1 cellular context compared by ENCODE assay signal in the genomic region with DNA sequence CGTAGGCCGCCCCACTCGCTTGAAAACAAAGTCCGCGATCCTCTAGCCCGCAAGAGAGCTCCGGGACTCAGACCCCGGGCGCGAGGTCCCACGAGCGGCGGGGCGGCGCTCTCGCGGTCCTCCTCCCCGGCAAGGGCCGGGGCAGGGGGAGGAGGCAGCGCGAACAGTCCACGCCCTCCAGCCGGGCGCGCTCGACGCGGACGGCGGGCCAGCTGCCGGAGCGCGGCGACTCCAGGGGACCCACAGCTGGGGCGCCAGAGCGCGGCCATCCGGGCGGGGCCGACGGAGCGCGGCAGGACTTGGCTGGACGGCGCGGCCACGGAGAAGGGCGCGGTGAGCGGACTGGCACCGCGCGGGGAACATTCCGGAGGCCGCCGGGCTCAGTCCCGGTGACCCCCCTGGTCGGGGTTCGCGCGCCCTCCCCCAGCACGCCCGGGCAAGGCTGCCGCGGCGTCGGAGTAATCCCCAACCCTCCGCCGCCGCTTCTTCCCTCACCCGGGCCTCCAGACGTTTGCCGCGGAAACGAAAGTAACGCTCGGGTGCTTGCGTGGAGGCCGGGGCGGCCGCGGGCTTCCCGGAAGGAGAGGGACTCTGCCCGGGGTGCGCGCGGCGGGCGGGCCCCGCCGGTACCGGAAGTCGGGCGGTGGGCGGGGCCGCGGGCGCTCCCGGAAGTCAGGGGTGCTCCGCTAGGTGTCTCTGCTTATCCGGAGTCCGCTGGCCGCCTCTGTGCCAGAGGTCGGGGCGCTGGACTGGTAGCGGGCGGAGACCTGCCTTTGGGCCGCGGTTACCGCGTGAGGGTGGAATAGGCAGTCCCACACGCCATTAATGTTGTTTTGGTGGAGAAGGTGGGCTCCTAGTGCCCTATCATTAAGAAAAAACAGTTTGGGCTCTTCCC.
TF ChIP-seq lines count a peak whose summit lies in the region.

A gene (plus strand): TSS at position 166 of the 895 bp plus-strand sequence. CDS start 8,330 bp downstream, outside the sequence.

TF ChIP-seq in K562, 482 proteins besides CTCF, POLR2A, EP300 and RAD21 (continued from another document and continues in another):
- TF ChIP-seq, protein P1, sequence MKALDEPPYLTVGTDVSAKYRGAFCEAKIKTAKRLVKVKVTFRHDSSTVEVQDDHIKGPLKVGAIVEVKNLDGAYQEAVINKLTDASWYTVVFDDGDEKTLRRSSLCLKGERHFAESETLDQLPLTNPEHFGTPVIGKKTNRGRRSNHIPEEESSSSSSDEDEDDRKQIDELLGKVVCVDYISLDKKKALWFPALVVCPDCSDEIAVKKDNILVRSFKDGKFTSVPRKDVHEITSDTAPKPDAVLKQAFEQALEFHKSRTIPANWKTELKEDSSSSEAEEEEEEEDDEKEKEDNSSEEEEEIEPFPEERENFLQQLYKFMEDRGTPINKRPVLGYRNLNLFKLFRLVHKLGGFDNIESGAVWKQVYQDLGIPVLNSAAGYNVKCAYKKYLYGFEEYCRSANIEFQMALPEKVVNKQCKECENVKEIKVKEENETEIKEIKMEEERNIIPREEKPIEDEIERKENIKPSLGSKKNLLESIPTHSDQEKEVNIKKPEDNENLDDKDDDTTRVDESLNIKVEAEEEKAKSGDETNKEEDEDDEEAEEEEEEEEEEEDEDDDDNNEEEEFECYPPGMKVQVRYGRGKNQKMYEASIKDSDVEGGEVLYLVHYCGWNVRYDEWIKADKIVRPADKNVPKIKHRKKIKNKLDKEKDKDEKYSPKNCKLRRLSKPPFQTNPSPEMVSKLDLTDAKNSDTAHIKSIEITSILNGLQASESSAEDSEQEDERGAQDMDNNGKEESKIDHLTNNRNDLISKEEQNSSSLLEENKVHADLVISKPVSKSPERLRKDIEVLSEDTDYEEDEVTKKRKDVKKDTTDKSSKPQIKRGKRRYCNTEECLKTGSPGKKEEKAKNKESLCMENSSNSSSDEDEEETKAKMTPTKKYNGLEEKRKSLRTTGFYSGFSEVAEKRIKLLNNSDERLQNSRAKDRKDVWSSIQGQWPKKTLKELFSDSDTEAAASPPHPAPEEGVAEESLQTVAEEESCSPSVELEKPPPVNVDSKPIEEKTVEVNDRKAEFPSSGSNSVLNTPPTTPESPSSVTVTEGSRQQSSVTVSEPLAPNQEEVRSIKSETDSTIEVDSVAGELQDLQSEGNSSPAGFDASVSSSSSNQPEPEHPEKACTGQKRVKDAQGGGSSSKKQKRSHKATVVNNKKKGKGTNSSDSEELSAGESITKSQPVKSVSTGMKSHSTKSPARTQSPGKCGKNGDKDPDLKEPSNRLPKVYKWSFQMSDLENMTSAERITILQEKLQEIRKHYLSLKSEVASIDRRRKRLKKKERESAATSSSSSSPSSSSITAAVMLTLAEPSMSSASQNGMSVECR (CRISPR knock-in tag; IDR thresholded peaks at IDR 0.05), result peak; percentile 83
- no peak; a peak in 1 of 4 replicates for TF ChIP-seq CSDE1 (IDR thresholded peaks at IDR 0.05)
- TF ChIP-seq HMG20A (CRISPR knock-in tag; conservative IDR thresholded peaks at IDR 0.05), result no peak
- TF ChIP-seq, protein P2, sequence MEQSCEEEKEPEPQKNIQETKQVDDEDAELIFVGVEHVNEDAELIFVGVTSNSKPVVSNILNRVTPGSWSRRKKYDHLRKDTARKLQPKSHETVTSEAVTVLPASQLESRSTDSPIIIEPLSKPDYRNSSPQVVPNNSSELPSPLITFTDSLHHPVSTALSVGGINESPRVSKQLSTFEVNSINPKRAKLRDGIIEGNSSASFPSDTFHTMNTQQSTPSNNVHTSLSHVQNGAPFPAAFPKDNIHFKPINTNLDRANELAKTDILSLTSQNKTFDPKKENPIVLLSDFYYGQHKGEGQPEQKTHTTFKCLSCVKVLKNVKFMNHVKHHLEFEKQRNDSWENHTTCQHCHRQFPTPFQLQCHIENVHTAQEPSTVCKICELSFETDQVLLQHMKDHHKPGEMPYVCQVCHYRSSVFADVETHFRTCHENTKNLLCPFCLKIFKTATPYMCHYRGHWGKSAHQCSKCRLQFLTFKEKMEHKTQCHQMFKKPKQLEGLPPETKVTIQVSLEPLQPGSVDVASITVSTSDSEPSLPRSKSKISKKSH (CRISPR knock-in tag; IDR thresholded peaks at IDR 0.05), result no peak
- peak; percentile 77 for TF ChIP-seq ATF7 (IDR thresholded peaks at IDR 0.05)
- TF ChIP-seq, protein P3, sequence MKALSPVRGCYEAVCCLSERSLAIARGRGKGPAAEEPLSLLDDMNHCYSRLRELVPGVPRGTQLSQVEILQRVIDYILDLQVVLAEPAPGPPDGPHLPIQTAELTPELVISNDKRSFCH (CRISPR knock-in tag; IDR thresholded peaks at IDR 0.05), result no peak
- TF ChIP-seq, protein P3 (tag; IDR thresholded peaks at IDR 0.05), result peak; percentile 92
- TF ChIP-seq, protein P4, sequence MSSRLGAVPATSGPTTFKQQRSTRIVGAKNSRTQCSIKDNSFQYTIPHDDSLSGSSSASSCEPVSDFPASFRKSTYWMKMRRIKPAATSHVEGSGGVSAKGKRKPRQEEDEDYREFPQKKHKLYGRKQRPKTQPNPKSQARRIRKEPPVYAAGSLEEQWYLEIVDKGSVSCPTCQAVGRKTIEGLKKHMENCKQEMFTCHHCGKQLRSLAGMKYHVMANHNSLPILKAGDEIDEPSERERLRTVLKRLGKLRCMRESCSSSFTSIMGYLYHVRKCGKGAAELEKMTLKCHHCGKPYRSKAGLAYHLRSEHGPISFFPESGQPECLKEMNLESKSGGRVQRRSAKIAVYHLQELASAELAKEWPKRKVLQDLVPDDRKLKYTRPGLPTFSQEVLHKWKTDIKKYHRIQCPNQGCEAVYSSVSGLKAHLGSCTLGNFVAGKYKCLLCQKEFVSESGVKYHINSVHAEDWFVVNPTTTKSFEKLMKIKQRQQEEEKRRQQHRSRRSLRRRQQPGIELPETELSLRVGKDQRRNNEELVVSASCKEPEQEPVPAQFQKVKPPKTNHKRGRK (tag; IDR thresholded peaks at IDR 0.05), result no peak
- peak; percentile 87 for TF ChIP-seq PCBP1 (IDR thresholded peaks at IDR 0.05; ENCODE audit: low read depth, low read length, poor library complexity, severe bottlenecking)
- no peak for TF ChIP-seq ZFPM2 (CRISPR knock-in tag; IDR thresholded peaks at IDR 0.05)
- TF ChIP-seq HNRNPLL (IDR thresholded peaks at IDR 0.05; ENCODE audit: low read depth, low read length, poor library complexity, severe bottlenecking), result peak; percentile 78
- TF ChIP-seq BMI1 (IDR thresholded peaks at IDR 0.05; ENCODE audit: low read length), result no peak
- peak; percentile 72 for TF ChIP-seq FOSL1 (tag; conservative IDR thresholded peaks at IDR 0.05)
- TF ChIP-seq, protein P5, sequence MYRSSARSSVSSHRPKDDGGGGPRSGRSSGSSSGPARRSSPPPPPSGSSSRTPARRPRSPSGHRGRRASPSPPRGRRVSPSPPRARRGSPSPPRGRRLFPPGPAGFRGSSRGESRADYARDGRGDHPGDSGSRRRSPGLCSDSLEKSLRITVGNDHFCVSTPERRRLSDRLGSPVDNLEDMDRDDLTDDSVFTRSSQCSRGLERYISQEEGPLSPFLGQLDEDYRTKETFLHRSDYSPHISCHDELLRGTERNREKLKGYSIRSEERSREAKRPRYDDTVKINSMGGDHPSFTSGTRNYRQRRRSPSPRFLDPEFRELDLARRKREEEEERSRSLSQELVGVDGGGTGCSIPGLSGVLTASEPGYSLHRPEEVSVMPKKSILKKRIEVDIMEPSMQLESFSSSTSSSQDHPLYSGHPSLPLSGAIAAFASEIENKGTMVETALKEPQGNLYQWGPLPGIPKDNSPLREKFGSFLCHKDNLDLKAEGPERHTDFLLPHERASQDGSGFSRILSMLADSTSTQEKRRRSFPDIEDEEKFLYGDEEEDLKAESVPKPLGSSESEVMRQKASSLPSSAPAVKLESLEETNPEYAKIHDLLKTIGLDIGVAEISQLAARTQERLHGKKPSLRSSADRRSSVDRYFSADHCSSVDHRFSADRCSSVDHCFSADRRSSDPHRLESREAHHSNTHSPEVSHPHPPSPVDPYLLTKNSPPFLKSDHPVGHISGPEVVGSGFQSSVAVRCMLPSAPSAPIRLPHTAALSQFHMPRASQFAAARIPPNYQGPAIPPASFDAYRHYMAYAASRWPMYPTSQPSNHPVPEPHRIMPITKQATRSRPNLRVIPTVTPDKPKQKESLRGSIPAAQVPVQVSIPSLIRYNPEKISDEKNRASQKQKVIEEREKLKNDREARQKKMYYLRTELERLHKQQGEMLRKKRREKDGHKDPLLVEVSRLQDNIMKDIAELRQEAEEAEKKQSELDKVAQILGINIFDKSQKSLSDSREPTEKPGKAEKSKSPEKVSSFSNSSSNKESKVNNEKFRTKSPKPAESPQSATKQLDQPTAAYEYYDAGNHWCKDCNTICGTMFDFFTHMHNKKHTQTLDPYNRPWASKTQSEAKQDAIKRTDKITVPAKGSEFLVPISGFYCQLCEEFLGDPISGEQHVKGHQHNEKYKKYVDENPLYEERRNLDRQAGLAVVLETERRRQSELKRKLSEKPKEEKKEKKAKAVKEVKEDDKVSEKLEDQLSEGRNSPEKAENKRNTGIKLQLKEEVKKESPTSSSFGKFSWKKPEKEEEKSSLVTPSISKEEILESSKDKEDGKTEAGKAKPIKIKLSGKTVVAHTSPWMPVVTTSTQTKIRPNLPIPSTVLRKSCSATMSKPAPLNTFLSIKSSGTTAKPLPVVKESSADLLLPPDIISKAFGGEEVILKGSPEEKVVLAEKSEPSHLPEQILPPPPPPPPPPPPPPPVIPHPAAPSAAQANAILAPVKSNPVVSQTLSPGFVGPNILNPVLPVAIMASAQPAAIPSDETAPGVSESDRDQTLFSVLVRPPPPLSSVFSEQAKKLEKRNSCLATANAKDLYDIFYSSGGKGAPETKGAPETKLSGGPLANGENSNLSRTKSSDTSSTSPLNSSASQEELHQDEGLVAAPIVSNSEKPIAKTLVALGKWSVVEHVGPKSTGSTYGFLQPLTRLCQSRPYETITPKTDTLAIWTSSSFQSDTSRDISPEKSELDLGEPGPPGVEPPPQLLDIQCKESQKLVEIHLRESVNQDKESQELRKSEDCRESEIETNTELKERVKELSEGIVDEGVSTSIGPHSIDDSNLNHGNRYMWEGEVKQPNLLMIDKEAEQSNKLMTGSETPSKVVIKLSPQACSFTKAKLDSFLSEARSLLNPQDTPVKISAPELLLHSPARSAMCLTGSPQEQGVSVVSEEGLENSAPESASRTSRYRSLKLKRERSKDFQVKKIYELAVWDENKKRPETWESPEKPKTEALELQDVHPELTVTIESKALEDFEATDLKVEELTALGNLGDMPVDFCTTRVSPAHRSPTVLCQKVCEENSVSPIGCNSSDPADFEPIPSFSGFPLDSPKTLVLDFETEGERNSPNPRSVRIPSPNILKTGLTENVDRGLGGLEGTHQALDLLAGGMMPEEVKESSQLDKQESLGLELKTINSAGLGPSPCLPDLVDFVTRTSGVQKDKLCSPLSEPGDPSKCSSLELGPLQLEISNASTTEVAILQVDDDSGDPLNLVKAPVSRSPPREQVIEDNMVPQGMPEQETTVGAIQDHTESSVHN (IDR thresholded peaks at IDR 0.05; ENCODE audit: borderline replicate concordance in 1 of 2, low read depth in 1 of 2), result no peak
- no peak for TF ChIP-seq POU5F1 (IDR thresholded peaks at IDR 0.05; ENCODE audit: borderline replicate concordance, low read depth, low read length, partially characterized antibody)
- TF ChIP-seq GTF2E2 (tag; IDR thresholded peaks at IDR 0.05), result peak; percentile 90; the same call in 1 of the 2 replicates
- no peak for TF ChIP-seq ZNF785 (CRISPR knock-in tag; IDR thresholded peaks at IDR 0.05)
- TF ChIP-seq, protein P6, sequence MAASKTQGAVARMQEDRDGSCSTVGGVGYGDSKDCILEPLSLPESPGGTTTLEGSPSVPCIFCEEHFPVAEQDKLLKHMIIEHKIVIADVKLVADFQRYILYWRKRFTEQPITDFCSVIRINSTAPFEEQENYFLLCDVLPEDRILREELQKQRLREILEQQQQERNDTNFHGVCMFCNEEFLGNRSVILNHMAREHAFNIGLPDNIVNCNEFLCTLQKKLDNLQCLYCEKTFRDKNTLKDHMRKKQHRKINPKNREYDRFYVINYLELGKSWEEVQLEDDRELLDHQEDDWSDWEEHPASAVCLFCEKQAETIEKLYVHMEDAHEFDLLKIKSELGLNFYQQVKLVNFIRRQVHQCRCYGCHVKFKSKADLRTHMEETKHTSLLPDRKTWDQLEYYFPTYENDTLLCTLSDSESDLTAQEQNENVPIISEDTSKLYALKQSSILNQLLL (CRISPR knock-in tag; IDR thresholded peaks at IDR 0.05; ENCODE audit: borderline replicate concordance), result no peak
- TF ChIP-seq HNRNPUL1 (IDR thresholded peaks at IDR 0.05; ENCODE audit: low read length), result no peak
- TF ChIP-seq JUNB (CRISPR knock-in tag; conservative IDR thresholded peaks at IDR 0.05), result 0 out of 2 replicates have a peak, but pooled peaks have one; percentile 3
- peak; percentile 70 for TF ChIP-seq SP1 (CRISPR knock-in tag; IDR thresholded peaks at IDR 0.05)
- TF ChIP-seq EWSR1 (IDR thresholded peaks at IDR 0.05; ENCODE audit: borderline replicate concordance, low read depth, partially characterized antibody), result no peak
- TF ChIP-seq, protein P7, sequence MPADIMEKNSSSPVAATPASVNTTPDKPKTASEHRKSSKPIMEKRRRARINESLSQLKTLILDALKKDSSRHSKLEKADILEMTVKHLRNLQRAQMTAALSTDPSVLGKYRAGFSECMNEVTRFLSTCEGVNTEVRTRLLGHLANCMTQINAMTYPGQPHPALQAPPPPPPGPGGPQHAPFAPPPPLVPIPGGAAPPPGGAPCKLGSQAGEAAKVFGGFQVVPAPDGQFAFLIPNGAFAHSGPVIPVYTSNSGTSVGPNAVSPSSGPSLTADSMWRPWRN (IDR thresholded peaks at IDR 0.05; ENCODE audit: low read depth), result no peak
- TF ChIP-seq, protein P8, sequence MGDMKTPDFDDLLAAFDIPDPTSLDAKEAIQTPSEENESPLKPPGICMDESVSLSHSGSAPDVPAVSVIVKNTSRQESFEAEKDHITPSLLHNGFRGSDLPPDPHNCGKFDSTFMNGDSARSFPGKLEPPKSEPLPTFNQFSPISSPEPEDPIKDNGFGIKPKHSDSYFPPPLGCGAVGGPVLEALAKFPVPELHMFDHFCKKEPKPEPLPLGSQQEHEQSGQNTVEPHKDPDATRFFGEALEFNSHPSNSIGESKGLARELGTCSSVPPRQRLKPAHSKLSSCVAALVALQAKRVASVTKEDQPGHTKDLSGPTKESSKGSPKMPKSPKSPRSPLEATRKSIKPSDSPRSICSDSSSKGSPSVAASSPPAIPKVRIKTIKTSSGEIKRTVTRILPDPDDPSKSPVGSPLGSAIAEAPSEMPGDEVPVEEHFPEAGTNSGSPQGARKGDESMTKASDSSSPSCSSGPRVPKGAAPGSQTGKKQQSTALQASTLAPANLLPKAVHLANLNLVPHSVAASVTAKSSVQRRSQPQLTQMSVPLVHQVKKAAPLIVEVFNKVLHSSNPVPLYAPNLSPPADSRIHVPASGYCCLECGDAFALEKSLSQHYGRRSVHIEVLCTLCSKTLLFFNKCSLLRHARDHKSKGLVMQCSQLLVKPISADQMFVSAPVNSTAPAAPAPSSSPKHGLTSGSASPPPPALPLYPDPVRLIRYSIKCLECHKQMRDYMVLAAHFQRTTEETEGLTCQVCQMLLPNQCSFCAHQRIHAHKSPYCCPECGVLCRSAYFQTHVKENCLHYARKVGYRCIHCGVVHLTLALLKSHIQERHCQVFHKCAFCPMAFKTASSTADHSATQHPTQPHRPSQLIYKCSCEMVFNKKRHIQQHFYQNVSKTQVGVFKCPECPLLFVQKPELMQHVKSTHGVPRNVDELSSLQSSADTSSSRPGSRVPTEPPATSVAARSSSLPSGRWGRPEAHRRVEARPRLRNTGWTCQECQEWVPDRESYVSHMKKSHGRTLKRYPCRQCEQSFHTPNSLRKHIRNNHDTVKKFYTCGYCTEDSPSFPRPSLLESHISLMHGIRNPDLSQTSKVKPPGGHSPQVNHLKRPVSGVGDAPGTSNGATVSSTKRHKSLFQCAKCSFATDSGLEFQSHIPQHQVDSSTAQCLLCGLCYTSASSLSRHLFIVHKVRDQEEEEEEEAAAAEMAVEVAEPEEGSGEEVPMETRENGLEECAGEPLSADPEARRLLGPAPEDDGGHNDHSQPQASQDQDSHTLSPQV (IDR thresholded peaks at IDR 0.05), result peak; percentile 67
- TF ChIP-seq, protein P9, sequence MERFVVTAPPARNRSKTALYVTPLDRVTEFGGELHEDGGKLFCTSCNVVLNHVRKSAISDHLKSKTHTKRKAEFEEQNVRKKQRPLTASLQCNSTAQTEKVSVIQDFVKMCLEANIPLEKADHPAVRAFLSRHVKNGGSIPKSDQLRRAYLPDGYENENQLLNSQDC (CRISPR knock-in tag; IDR thresholded peaks at IDR 0.05), result no peak
